1 cellular context compared by ENCODE assay signal in the genomic region with DNA sequence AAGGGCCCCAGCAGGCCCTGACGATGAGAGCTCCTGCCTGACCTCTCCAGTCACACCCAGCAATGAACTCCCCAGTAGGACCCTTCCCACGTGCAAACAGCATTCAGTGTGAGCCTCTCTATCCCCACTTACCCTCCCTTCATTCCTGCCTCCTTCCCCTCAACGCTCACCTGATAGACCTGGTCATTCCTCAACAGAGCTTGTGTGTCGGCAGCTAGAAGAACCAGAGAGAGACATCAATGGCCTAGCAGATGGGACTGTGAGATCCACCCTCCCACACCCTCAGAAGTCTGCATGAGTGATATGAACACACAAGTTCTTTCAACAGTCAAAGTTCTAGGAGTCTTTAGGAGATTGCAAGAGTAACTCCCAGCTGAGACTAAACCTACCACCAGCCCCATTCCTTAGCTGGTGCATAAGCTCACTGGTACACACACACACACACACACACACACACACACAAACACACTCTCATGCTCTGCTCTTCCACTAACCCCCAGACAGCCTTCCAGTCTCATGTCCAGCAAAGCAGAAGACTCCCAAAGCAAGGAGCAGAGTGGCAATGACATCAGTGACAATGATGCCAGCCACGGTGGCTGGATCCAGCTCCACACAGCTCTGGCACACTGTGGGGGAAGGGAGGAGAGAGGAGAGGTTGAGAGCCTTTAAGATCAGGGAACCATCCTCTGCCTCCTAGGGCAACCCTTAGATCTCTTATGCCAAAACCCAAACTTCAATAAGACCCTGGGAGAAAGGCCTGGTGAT.
TF ChIP-seq lines count a peak whose summit lies in the region.

No MANE protein-coding gene starts in this region.

TF ChIP-seq in SK-N-SH, 30 proteins besides CTCF, POLR2A, EP300 and RAD21:
- no peak for TF ChIP-seq FOXM1 (IDR thresholded peaks at IDR 0.05; ENCODE audit: low read depth)
- no peak for TF ChIP-seq SIN3A (IDR thresholded peaks at IDR 0.05; ENCODE audit: borderline replicate concordance, low read depth, low read length)
- no peak for TF ChIP-seq NFIC (IDR thresholded peaks at IDR 0.05; ENCODE audit: borderline replicate concordance)
- TF ChIP-seq SMC3 (IDR thresholded peaks at IDR 0.05; ENCODE audit: low read depth, low read length): no peak
- TF ChIP-seq, protein P1, sequence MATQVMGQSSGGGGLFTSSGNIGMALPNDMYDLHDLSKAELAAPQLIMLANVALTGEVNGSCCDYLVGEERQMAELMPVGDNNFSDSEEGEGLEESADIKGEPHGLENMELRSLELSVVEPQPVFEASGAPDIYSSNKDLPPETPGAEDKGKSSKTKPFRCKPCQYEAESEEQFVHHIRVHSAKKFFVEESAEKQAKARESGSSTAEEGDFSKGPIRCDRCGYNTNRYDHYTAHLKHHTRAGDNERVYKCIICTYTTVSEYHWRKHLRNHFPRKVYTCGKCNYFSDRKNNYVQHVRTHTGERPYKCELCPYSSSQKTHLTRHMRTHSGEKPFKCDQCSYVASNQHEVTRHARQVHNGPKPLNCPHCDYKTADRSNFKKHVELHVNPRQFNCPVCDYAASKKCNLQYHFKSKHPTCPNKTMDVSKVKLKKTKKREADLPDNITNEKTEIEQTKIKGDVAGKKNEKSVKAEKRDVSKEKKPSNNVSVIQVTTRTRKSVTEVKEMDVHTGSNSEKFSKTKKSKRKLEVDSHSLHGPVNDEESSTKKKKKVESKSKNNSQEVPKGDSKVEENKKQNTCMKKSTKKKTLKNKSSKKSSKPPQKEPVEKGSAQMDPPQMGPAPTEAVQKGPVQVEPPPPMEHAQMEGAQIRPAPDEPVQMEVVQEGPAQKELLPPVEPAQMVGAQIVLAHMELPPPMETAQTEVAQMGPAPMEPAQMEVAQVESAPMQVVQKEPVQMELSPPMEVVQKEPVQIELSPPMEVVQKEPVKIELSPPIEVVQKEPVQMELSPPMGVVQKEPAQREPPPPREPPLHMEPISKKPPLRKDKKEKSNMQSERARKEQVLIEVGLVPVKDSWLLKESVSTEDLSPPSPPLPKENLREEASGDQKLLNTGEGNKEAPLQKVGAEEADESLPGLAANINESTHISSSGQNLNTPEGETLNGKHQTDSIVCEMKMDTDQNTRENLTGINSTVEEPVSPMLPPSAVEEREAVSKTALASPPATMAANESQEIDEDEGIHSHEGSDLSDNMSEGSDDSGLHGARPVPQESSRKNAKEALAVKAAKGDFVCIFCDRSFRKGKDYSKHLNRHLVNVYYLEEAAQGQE (IDR thresholded peaks at IDR 0.05; ENCODE audit: low read depth, low read length): no peak
- TF ChIP-seq RXRA (IDR thresholded peaks at IDR 0.05; ENCODE audit: borderline replicate concordance, low read depth): no peak
- TF ChIP-seq GABPA (IDR thresholded peaks at IDR 0.05; ENCODE audit: low read depth): no peak
- TF ChIP-seq ELF1 (IDR thresholded peaks at IDR 0.05): no peak
- TF ChIP-seq MXI1 (IDR thresholded peaks at IDR 0.05; ENCODE audit: low read depth, low read length): no peak
- TF ChIP-seq, protein P2, sequence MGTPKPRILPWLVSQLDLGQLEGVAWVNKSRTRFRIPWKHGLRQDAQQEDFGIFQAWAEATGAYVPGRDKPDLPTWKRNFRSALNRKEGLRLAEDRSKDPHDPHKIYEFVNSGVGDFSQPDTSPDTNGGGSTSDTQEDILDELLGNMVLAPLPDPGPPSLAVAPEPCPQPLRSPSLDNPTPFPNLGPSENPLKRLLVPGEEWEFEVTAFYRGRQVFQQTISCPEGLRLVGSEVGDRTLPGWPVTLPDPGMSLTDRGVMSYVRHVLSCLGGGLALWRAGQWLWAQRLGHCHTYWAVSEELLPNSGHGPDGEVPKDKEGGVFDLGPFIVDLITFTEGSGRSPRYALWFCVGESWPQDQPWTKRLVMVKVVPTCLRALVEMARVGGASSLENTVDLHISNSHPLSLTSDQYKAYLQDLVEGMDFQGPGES (IDR thresholded peaks at IDR 0.05; ENCODE audit: low read depth, low read length): no peak
- TF ChIP-seq FOSL2 (IDR thresholded peaks at IDR 0.05; ENCODE audit: borderline replicate concordance, low read depth): no peak
- no peak for TF ChIP-seq TAF1 (IDR thresholded peaks at IDR 0.05; ENCODE audit: borderline replicate concordance, low read depth, low read length)
- no peak for TF ChIP-seq TCF12 (IDR thresholded peaks at IDR 0.05)
- TF ChIP-seq EZH2phosphoT487 (IDR thresholded peaks at IDR 0.05; ENCODE audit: borderline replicate concordance, low read depth): no peak
- TF ChIP-seq POLR2AphosphoS5 (IDR thresholded peaks at IDR 0.05; ENCODE audit: low read depth, low read length): no peak
- TF ChIP-seq CHD2 (IDR thresholded peaks at IDR 0.05; ENCODE audit: low read length, partially characterized antibody): no peak
- no peak for TF ChIP-seq GATA2 (CRISPR knock-in tag; IDR thresholded peaks at IDR 0.05)
- no peak for TF ChIP-seq NRF1 (IDR thresholded peaks at IDR 0.05; ENCODE audit: low read depth, low read length)
